8 cellular contexts compared by ENCODE assay signal in the genomic region with DNA sequence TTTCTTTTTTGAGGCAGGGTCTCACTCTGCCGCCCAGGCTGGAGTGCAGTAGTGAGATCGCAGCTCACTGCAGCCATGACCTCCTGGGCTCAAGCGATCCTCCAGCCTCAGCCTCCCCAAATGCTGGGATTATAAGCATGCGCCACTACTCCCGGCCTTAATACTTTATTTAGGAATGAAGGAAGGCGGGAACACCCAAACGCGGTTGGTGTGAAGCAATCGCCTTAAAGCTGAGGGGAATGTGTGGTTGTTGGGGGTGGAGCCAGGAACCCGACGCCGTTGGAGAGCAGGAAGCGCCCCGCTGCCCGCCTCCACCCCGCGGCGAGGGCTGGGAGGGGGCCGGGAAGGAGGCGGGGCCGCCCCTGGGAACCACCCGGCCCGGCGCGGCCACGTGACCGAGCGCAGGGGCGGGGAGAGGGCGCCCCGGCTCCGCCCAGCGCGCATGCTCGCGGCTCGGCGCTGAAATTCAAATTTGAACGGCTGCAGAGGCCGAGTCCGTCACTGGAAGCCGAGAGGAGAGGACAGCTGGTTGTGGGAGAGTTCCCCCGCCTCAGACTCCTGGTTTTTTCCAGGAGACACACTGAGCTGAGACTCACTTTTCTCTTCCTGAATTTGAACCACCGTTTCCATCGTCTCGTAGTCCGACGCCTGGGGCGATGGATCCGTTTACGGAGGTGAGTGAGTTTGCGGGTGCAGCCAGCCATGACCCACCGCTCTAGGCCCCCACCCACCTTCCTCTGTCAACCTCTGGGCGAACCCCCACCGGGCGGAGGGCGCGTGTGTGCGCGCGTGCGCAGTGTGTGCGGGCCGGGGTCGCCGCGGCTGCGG. TPM values are rescaled to one million over a fixed set of nuclear protein-coding genes. Genes with fewer than 3 reads are reported as not detected.
DNase-seq lines count a peak whose midpoint lies in the region; ATAC-seq and TF ChIP-seq lines count a peak whose summit lies in the region.

A gene with protein sequence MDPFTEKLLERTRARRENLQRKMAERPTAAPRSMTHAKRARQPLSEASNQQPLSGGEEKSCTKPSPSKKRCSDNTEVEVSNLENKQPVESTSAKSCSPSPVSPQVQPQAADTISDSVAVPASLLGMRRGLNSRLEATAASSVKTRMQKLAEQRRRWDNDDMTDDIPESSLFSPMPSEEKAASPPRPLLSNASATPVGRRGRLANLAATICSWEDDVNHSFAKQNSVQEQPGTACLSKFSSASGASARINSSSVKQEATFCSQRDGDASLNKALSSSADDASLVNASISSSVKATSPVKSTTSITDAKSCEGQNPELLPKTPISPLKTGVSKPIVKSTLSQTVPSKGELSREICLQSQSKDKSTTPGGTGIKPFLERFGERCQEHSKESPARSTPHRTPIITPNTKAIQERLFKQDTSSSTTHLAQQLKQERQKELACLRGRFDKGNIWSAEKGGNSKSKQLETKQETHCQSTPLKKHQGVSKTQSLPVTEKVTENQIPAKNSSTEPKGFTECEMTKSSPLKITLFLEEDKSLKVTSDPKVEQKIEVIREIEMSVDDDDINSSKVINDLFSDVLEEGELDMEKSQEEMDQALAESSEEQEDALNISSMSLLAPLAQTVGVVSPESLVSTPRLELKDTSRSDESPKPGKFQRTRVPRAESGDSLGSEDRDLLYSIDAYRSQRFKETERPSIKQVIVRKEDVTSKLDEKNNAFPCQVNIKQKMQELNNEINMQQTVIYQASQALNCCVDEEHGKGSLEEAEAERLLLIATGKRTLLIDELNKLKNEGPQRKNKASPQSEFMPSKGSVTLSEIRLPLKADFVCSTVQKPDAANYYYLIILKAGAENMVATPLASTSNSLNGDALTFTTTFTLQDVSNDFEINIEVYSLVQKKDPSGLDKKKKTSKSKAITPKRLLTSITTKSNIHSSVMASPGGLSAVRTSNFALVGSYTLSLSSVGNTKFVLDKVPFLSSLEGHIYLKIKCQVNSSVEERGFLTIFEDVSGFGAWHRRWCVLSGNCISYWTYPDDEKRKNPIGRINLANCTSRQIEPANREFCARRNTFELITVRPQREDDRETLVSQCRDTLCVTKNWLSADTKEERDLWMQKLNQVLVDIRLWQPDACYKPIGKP (plus strand): TSS at position 492 of the 828 bp plus-strand sequence. CDS start 165 bp downstream, at position 657.

- H3K36me3 ChIP-seq in GM23248 (ENCODE audit: low read depth) = no peaks in the 10 kb centered on the region

- H3K27me3 ChIP-seq in GM23248 (replicated peaks; ENCODE audit: insufficient read depth) = no peaks in the 10 kb centered on the region

- H3K4me2 ChIP-seq in GM23248 (ENCODE audit: unreplicated experiment) = peak within 1 kb of the TSS; percentile 90

- CTCF ChIA-PET in RWPE1 (lab: Yijun Ruan, JAX) = interaction anchor here (0.8 to 1.0 kb wide), 2 partner anchors 23 to 32 kb away, joined by 3 to 4 read pairs; a partner anchor contains a TSS

- H3F3A ChIP-seq in GM23248 (ENCODE audit: insufficient read depth) = peaks cover 35% of the 10 kb centered on the region

- no peak for TF ChIP-seq CTCF in RWPE1 (conservative IDR thresholded peaks at IDR 0.05; ENCODE audit: low read depth)
- TF ChIP-seq CTCF in fibroblast of pulmonary artery (IDR thresholded peaks at IDR 0.05; ENCODE audit: low read length, missing control alignments) = no peak

- peak within 1 kb of the TSS; percentile 53 to 60 for H3K27ac Mint-ChIP-seq in natural killer cell treated with Interleukin-12 subunit alpha and Interleukin-12 subunit beta and Interleukin-15 and Interleukin-18, amount 100 ng/mL, for 72 hours

- peak; percentile 97 for DNase-seq in EH (ENCODE audit: low read depth)
- DNase-seq in GM23248 = peak; percentile 97
- peak; percentile 96 to 97 for DNase-seq in Kasumi-1 (lab: John Stamatoyannopoulos, UW)
- DNase-seq in RWPE1 (ENCODE audit: low spot score) = peak; percentile 98
- peak; percentile 78 for DNase-seq in activated T-helper 9 cell treated with anti-CD3 and anti-CD28 coated beads, Interleukin-2, amount 50 U/mL, for 16 hours (ENCODE audit: low read depth)
- peak; percentile 96 for DNase-seq in fibroblast of pulmonary artery (ENCODE audit: low read depth)
- DNase-seq in natural killer cell treated with Interleukin-12 subunit alpha and Interleukin-12 subunit beta and Interleukin-15 and Interleukin-18, amount 100 ng/mL, for 72 hours (ENCODE audit: low spot score) = peak; percentile 89
- peak; percentile 60 to 81 (median 79) for DNase-seq in stimulated activated naive CD4-positive, alpha-beta T cell (lab: John Stamatoyannopoulos, UW)

- peak within 1 kb of the TSS; percentile 89 for H3K9ac ChIP-seq in GM23248

- no peaks in the 10 kb centered on the region for H3K9me3 Mint-ChIP-seq in natural killer cell treated with Interleukin-12 subunit alpha and Interleukin-12 subunit beta and Interleukin-15 and Interleukin-18, amount 100 ng/mL, for 72 hours

- H3K79me2 ChIP-seq in GM23248 (ENCODE audit: insufficient read depth) = peaks cover 43% of the 10 kb centered on the region

- H3K36me3 Mint-ChIP-seq in natural killer cell treated with Interleukin-12 subunit alpha and Interleukin-12 subunit beta and Interleukin-15 and Interleukin-18, amount 100 ng/mL, for 72 hours = no peaks in the 10 kb centered on the region

- peak within 1 kb of the TSS; percentile 94 for H2AFZ ChIP-seq in GM23248

- 5 to 8% methylated on average over 46 to 53 of the region's 68 CpGs for WGBS in GM23248 (ENCODE audit: low coverage in 1 of 2, low lambda C conversion rate in 2 of 2, missing lambda C conversion rate in 2 of 2), 2 experiments

- H3K27ac ChIP-seq in GM23248 (peak within 1 kb of the TSS; percentile 63), RWPE1 (peak within 1 kb of the TSS; percentile 97)

- peak within 1 kb of the TSS; percentile 87 for H3K4me3 ChIP-seq in GM23248
- H3K4me3 ChIP-seq in fibroblast of pulmonary artery (replicated peaks; ENCODE audit: low read depth, low read length) = peak within 1 kb of the TSS; percentile 64

- no peaks in the 10 kb centered on the region for H3K9me2 ChIP-seq in GM23248 (ENCODE audit: insufficient read depth)

- peak within 1 kb of the TSS; percentile 89 for H3K4me3 Mint-ChIP-seq in natural killer cell treated with Interleukin-12 subunit alpha and Interleukin-12 subunit beta and Interleukin-15 and Interleukin-18, amount 100 ng/mL, for 72 hours

- peaks cover 18 to 22% of the 10 kb centered on the region in 2 donors for H3K4me1 Mint-ChIP-seq in natural killer cell treated with Interleukin-12 subunit alpha and Interleukin-12 subunit beta and Interleukin-15 and Interleukin-18, amount 100 ng/mL, for 72 hours (ENCODE audit: low read depth in 2 of 2)

- peaks cover 40% of the 10 kb centered on the region for H3K4me1 ChIP-seq in GM23248 (ENCODE audit: insufficient read depth)

- POLR2A ChIA-PET in RWPE1 (lab: Yijun Ruan, JAX; ENCODE audit: low non-redundant PET) = interaction anchor here (0.5 to 1.0 kb wide), 2 partner anchors 23 to 695 kb away, joined by 3 read pairs; no protein-coding TSS in a partner anchor

- ATAC-seq in natural killer cell treated with Interleukin-12 subunit alpha and Interleukin-12 subunit beta and Interleukin-15 and Interleukin-18, amount 100 ng/mL, for 72 hours = peak; percentile 97 to 99

- in situ Hi-C loops in GM23248 (cut with MboI) = no loop called here

- no peaks in the 10 kb centered on the region for H3K9me3 ChIP-seq in GM23248 (ENCODE audit: low read depth)

- no peaks in the 10 kb centered on the region for H4K20me1 ChIP-seq in GM23248 (ENCODE audit: insufficient read depth)

- H3K27me3 Mint-ChIP-seq in natural killer cell treated with Interleukin-12 subunit alpha and Interleukin-12 subunit beta and Interleukin-15 and Interleukin-18, amount 100 ng/mL, for 72 hours = peaks cover 0 to 7% of the 10 kb centered on the region in 2 donors

RNA-seq across cellular contexts. Expression of the gene that starts here (rescaled TPM):
- 55.6 and 57.5 TPM in 2 replicates for total RNA-seq in GM23248 (2014; rRNA removed; shearing (Covaris generic))
- polyA plus RNA-seq in GM23248 (2016; fragmentation: Nextera tagmentation; extraction: Ambion mirVana) = 37.9 and 38.4 TPM in 2 replicates
- 10 to 100 TPM; 31.1 to 67.0 TPM for total RNA-seq in natural killer cell treated with Interleukin-12 subunit alpha and Interleukin-12 subunit beta and Interleukin-15 and Interleukin-18, amount 100 ng/mL, for 72 hours

Comparison
In these comparisons a context has a peak if more than half of its experiments do, and no peak if none do; other contexts are left out.
1. Peak in every context shown above with its lines: DNase-seq, ATAC-seq, H3K4me3 ChIP-seq and H3K27ac ChIP-seq.